ENCODE assay signal across 1 cellular context in the genomic region with DNA sequence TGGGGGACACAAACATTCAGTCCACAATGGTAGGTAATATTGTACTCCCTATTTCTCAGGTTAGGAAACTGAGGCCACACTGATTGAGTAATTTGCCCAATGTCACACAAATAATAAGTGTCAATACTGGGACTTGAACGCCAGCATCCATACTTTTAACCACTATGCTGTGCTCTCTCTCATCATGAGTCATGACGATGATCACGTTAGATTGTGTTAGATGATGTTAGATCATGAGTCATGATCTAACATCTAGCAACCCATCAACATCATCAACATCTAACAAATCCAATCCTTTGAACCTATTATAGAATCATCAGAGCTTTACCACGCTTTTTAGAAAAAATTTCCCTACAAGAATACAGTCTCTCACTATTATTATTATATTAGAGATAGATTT.
TF ChIP-seq lines count a peak whose summit lies in the region.

No MANE protein-coding gene starts in this region.

TF ChIP-seq in SK-N-SH treated with all-trans-retinoic acid at 6 μM for 48 hours, 23 proteins besides CTCF, POLR2A, EP300 and RAD21 (continued from another document):
- no peak for TF ChIP-seq ZNF70 (CRISPR knock-in tag; IDR thresholded peaks at IDR 0.05)
- TF ChIP-seq BACH2 (CRISPR knock-in tag; IDR thresholded peaks at IDR 0.05; ENCODE audit: borderline replicate concordance) = no peak
- no peak for TF ChIP-seq ZC3H10 (CRISPR knock-in tag; IDR thresholded peaks at IDR 0.05)
- no peak for TF ChIP-seq TOX (CRISPR knock-in tag; IDR thresholded peaks at IDR 0.05; ENCODE audit: borderline replicate concordance)
- no peak for TF ChIP-seq CSDC2 (CRISPR knock-in tag; IDR thresholded peaks at IDR 0.05)
- TF ChIP-seq, protein P1, sequence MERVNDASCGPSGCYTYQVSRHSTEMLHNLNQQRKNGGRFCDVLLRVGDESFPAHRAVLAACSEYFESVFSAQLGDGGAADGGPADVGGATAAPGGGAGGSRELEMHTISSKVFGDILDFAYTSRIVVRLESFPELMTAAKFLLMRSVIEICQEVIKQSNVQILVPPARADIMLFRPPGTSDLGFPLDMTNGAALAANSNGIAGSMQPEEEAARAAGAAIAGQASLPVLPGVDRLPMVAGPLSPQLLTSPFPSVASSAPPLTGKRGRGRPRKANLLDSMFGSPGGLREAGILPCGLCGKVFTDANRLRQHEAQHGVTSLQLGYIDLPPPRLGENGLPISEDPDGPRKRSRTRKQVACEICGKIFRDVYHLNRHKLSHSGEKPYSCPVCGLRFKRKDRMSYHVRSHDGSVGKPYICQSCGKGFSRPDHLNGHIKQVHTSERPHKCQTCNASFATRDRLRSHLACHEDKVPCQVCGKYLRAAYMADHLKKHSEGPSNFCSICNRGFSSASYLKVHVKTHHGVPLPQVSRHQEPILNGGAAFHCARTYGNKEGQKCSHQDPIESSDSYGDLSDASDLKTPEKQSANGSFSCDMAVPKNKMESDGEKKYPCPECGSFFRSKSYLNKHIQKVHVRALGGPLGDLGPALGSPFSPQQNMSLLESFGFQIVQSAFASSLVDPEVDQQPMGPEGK (CRISPR knock-in tag; IDR thresholded peaks at IDR 0.05; ENCODE audit: borderline replicate concordance) = no peak
